Comparison of ENCODE assay signal across 8 cellular contexts in the genomic region with DNA sequence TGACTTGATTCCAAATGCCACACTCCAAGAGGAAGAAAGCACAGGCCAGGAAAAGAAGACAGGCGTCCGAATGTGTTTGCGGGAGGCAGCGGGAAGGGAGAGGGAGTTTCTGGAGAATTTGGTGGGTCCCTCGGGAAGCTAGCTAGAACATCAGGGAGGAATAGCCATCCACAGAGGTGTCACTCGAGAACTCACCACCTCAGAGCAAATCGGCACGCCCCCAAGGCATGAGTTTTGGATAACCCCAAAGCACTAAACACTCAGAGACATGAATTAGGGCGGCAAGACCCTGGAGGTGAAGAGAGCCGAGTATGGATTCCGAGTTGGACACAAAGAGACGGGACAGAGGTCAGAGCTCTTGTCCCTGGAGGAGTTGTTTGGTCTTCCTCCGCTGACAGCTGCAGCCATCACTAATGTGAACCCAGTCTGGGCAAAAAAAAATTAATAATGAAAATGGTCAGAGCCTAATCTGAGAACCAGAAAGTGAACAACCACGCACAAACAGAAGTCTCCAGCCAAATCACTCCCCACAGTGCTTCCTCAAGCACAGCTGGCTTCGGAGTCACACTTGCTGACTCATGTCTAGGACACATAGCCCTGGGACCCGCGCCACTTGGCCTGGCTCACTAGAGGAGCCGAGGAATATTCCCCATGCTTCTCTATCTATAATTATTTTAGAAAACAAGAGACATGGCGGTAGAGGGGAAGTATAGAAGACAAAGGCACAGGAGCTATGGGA.
DNase-seq lines count a peak whose midpoint lies in the region; ATAC-seq, FAIRE-seq and TF ChIP-seq lines count a peak whose summit lies in the region.

No MANE protein-coding gene starts in this region.

- no peak for TF ChIP-seq POLR2A in body of pancreas (IDR thresholded peaks at IDR 0.05)

- no peaks in the 10 kb centered on the region for H3K27me3 ChIP-seq in body of pancreas
- H3K27me3 ChIP-seq in small intestine (ENCODE audit: control insufficient read depth in 2 of 2, insufficient read depth in 2 of 2, low read length in 2 of 2), result no peaks in the 10 kb centered on the region

- WGBS in body of pancreas, 2 donors, result 63 to 64% methylated on average over 18 to 19 of the region's 19 CpGs
- WGBS in small intestine, 3 donors, result 56 to 66% (median 66%) methylated on average over 19 of the region's 19 CpGs

- H3K9me3 ChIP-seq in body of pancreas, result no peaks in the 10 kb centered on the region
- no peaks in the 10 kb centered on the region for H3K9me3 ChIP-seq in kidney (ENCODE audit: control insufficient read depth in 1 of 2, low read length in 2 of 2)
- H3K9me3 ChIP-seq in small intestine (ENCODE audit: control insufficient read depth, low read depth), result no peaks in the 10 kb centered on the region

- ATAC-seq in body of pancreas (peak; percentile 75), HG02588 (IDR thresholded peaks at IDR 0.05; ENCODE audit: unreplicated experiment) (no peak), GM19351 (IDR thresholded peaks at IDR 0.05; ENCODE audit: unreplicated experiment) (no peak)

- intact Hi-C loops in body of pancreas (cut with DNase I) (no loop called here), kidney (cut with DNase I) (no loop called here)

- DNase-seq in HCEC 1CT, result peak; percentile 70
- DNase-seq in body of pancreas, result peak; percentile 64 to 82 (median 76)
- peak; percentile 92 for DNase-seq in kidney
- DNase-seq in small intestine, result peak; percentile 39
- no peak for DNase-seq in G401 (ENCODE audit: low spot score)
- DNase-seq in stimulated activated CD4-positive, alpha-beta T cell treated with anti-CD3 and anti-CD28 coated beads, Interleukin-2, amount 100 ng/mL, for 48 hours, result no peak

- H3K27ac ChIP-seq in body of pancreas, result peak overlapping the region in 3 of 4 donors; percentile 14 to 53 (median 53)
- H3K27ac ChIP-seq in kidney (ENCODE audit: low read depth in 2 of 2, low read length in 2 of 2), result peak overlapping the region; percentile 25 to 64
- peak overlapping the region in 1 of 2 donors; percentile 89 for H3K27ac ChIP-seq in small intestine (ENCODE audit: low read depth in 1 of 2, low read length in 1 of 2)

- no peak overlapping the region for H3K9ac ChIP-seq in kidney (ENCODE audit: low read length in 2 of 2)

- H3K36me3 ChIP-seq in body of pancreas (replicated peaks in 1 of 2; ENCODE audit: insufficient read depth in 1 of 2, low read depth in 2 of 2) (no peaks in the 10 kb centered on the region), kidney (ENCODE audit: control insufficient read depth in 1 of 2, insufficient read depth in 2 of 2, low read length in 2 of 2) (no peaks in the 10 kb centered on the region), small intestine (ENCODE audit: control insufficient read depth in 2 of 2, insufficient read depth in 2 of 2, low read length in 2 of 2) (no peaks in the 10 kb centered on the region)

- TF ChIP-seq CTCF in body of pancreas (IDR thresholded peaks at IDR 0.05) (no peak), kidney (IDR thresholded peaks at IDR 0.05; ENCODE audit: borderline replicate concordance, extremely low read depth, insufficient read depth) (no peak)

- FAIRE-seq in kidney (lab: Jason Lieb, UNC), result no peak
- no peak for FAIRE-seq in small intestine (lab: Jason Lieb, UNC)

- peaks cover 69% of the 10 kb centered on the region for H3K4me1 ChIP-seq in body of pancreas
- H3K4me1 ChIP-seq in kidney (ENCODE audit: control insufficient read depth in 1 of 2, insufficient read depth in 1 of 2, low read depth in 1 of 2, low read length in 2 of 2), result peaks cover 5% of the 10 kb centered on the region in 2 donors
- H3K4me1 ChIP-seq in small intestine (ENCODE audit: control insufficient read depth in 2 of 2, insufficient read depth in 1 of 2, low read depth in 1 of 2, low read length in 1 of 2), result peaks cover 0 to 10% of the 10 kb centered on the region in 2 donors

- in situ Hi-C loops in G401 (cut with HindIII; ENCODE audit: low sequenced_read_pairs), result no loop called here

- H3K4me3 ChIP-seq in body of pancreas, result no peak overlapping the region
- peak overlapping the region in 1 of 2 donors; percentile 15 for H3K4me3 ChIP-seq in kidney (ENCODE audit: low read length in 2 of 2)
- no peak overlapping the region for H3K4me3 ChIP-seq in small intestine (ENCODE audit: low read depth in 1 of 2, low read length in 2 of 2)

Comparison
In these comparisons a context has a peak if more than half of its experiments do, and no peak if none do; other contexts are left out.
1. DNase-seq: peak in HCEC 1CT (single experiment), body of pancreas (4 of 4), kidney (single experiment) and small intestine (single experiment); none in G401 (single experiment) and stimulated activated CD4-positive, alpha-beta T cell treated with anti-CD3 and anti-CD28 coated beads, Interleukin-2, amount 100 ng/mL, for 48 hours (0 of 2).